ENCODE assay signal across 11 cellular contexts in the genomic region with DNA sequence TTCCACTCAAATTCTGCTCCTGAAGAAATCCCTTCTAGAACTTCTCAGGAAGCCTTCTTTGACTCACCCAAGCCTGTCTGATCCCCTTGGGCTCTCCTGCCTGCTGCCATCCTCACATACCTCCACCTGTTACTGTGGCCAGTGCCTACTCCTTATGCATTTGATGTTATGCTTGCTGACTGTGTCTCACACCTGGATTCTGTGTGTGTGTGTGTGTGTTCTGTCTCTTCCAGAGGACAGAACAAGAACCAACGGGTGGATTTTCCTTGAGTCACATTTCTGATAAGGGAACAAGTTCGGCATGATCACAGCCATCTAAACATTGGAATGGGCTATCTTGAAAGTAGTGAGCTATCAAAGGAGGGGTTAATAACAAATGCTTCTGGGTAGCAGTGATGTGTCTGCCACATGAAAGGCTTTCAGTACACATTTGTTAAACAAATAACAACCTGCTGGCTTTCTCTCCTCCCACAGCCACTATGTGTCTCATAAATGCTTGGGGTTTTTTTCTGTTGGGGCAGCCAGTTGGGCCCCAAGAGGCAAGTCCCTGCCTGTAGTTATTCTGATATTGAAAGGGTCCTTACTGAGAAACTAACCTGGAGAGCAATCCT. TPM values are rescaled to one million over a fixed set of nuclear protein-coding genes. Genes with fewer than 3 reads are reported as not detected.
DNase-seq lines count a peak whose midpoint lies in the region; ATAC-seq and TF ChIP-seq lines count a peak whose summit lies in the region.
"Had no signal": no experiment of that assay in that cellular context is flagged by ENCODE, and none has a peak within 500 bp of the region (broad histone marks: within the 10 kb centered on the region; RNA-seq: fewer than 3 reads in every experiment).

No MANE protein-coding gene starts in this region.

- H3K27ac ChIP-seq in RWPE2 (ENCODE audit: poor library complexity, severe bottlenecking): no peak overlapping the region
- H3K27ac ChIP-seq: brain microvascular endothelial cell had no signal

- H3K4me1 ChIP-seq in RWPE2 (ENCODE audit: insufficient read depth, poor library complexity, severe bottlenecking): peaks cover 10% of the 10 kb centered on the region

- TF ChIP-seq POLR2A in lower leg skin (IDR thresholded peaks at IDR 0.05): no peak

- H3K4me3 ChIP-seq in H7 (ENCODE audit: insufficient read depth, low read depth, low read length) (no peak overlapping the region), RWPE2 (ENCODE audit: severe bottlenecking) (no peak overlapping the region), lower leg skin (ENCODE audit: low read depth, poor library complexity, severe bottlenecking) (no peak overlapping the region)

- H3K4me1 Mint-ChIP-seq in nephron progenitor cell: peaks cover 33% of the 10 kb centered on the region
- peaks cover 0 to 3% of the 10 kb centered on the region in 2 donors for H3K4me1 Mint-ChIP-seq in effector memory CD8-positive, alpha-beta T cell (ENCODE audit: low read depth in 2 of 2)

- H3K36me3 ChIP-seq in H7 (replicated peaks; ENCODE audit: control insufficient read depth, insufficient read depth, low read length) (no peaks in the 10 kb centered on the region), RWPE2 (ENCODE audit: low read depth) (no peaks in the 10 kb centered on the region)
- H3K36me3 ChIP-seq: brain microvascular endothelial cell had no signal

- in situ Hi-C loops in GM13976 (cut with MboI; ENCODE audit: low sequenced_read_pairs, unreplicated experiment): loop anchor here (25.0 kb wide), 1 partner anchor 226 kb away; the partner anchor contains the start of gene SHISA4

- peaks cover 5% of the 10 kb centered on the region for H3K27me3 Mint-ChIP-seq in nephron progenitor cell (ENCODE audit: low read depth, poor library complexity)
- H3K27me3 Mint-ChIP-seq in effector memory CD8-positive, alpha-beta T cell: peaks cover 0 to 16% of the 10 kb centered on the region in 2 donors

- ATAC-seq in RWPE2 (ENCODE audit: low read depth) (peak; percentile 16; the same call in 2 of the 3 replicates), GM19324 (IDR thresholded peaks at IDR 0.05; ENCODE audit: low FRiP score, unreplicated experiment) (no peak)
- no peak for ATAC-seq in effector memory CD8-positive, alpha-beta T cell (replicated peaks)

- TF ChIP-seq CTCF in GM13976 (IDR thresholded peaks at IDR 0.05; ENCODE audit: borderline replicate concordance, control extremely low read depth, extremely low read depth, insufficient read depth, missing control alignments) (no peak), RWPE2 (IDR thresholded peaks at IDR 0.05; ENCODE audit: poor library complexity, severe bottlenecking) (no peak), nephron progenitor cell (IDR thresholded peaks at IDR 0.05) (no peak), lower leg skin (IDR thresholded peaks at IDR 0.05) (no peak)

- H3K27me3 ChIP-seq in H7 (ENCODE audit: control insufficient read depth, insufficient read depth, low read length): no peaks in the 10 kb centered on the region
- no peaks in the 10 kb centered on the region for H3K27me3 ChIP-seq in RWPE2 (ENCODE audit: insufficient read depth, poor library complexity, severe bottlenecking)
- H3K27me3 ChIP-seq: brain microvascular endothelial cell had no signal

- DNase-seq in GM13976 (ENCODE audit: low spot score) (peak; percentile 72), H7 (peak; percentile 8), RWPE2 (ENCODE audit: low spot score) (no peak), nephron progenitor cell (no peak), lower leg skin (ENCODE audit: low spot score in 2 of 2) (no peak)
- no peak for DNase-seq in stimulated activated CD4-positive, alpha-beta T cell treated with anti-CD3 and anti-CD28 coated beads, Interleukin-2, amount 100 ng/mL, for 24 hours
- DNase-seq in effector memory CD8-positive, alpha-beta T cell: no peak
- DNase-seq: brain microvascular endothelial cell had no signal

- H3K27ac Mint-ChIP-seq in nephron progenitor cell: peak overlapping the region; percentile 70
- H3K27ac Mint-ChIP-seq in effector memory CD8-positive, alpha-beta T cell: no peak overlapping the region

- H3K9me3 ChIP-seq in RWPE2 (ENCODE audit: severe bottlenecking): no peaks in the 10 kb centered on the region

- H3K9me3 Mint-ChIP-seq in nephron progenitor cell: no peaks in the 10 kb centered on the region
- H3K9me3 Mint-ChIP-seq in effector memory CD8-positive, alpha-beta T cell: no peaks in the 10 kb centered on the region

- 49 to 52% methylated on average over 2 of the region's 2 CpGs for WGBS in lower leg skin, 2 donors

- intact Hi-C loops in lower leg skin (cut with DNase I; ENCODE audit: low total_unique reads): no loop called here

- no peak overlapping the region for H3K4me3 Mint-ChIP-seq in nephron progenitor cell
- no peak overlapping the region for H3K4me3 Mint-ChIP-seq in effector memory CD8-positive, alpha-beta T cell

- H3K36me3 Mint-ChIP-seq in nephron progenitor cell (ENCODE audit: low read depth): no peaks in the 10 kb centered on the region
- H3K36me3 Mint-ChIP-seq in effector memory CD8-positive, alpha-beta T cell (ENCODE audit: insufficient read depth): no peaks in the 10 kb centered on the region

RNA-seq across cellular contexts. Expression of gene GPR37L1, which starts 8.9 kb away (rescaled TPM):
- under 0.01 TPM in 1 of 2 replicates, not detected in the other for total RNA-seq in H7 (2014; rRNA removed; shearing (Covaris generic))
- total RNA-seq in lower leg skin: under 1 TPM in 2 of 4 donors, not detected in 2; 0.02 to 0.06 TPM
- total RNA-seq: fibroblast of lung, pulmonary artery endothelial cell had no signal

RNA-seq across cellular contexts. Expression of gene ARL8A, which starts 30.7 kb away (rescaled TPM):
- 50.3 and 55.1 TPM in 2 replicates for total RNA-seq in H7 (2014; rRNA removed; shearing (Covaris generic))
- total RNA-seq in lower leg skin: 10 to 100 TPM; 36.5 to 68.4 (median 41.3) TPM

RNA-seq across cellular contexts. Expression of gene PTPN7, which starts 46.6 kb away (rescaled TPM):
- 0.24 and 0.55 TPM in 2 replicates for total RNA-seq in H7 (2014; rRNA removed; shearing (Covaris generic))
- total RNA-seq in lower leg skin: 1 to 10 TPM; 1.6 to 2.4 (median 2.2) TPM
- total RNA-seq: fibroblast of lung had no signal

Comparison
In these comparisons a context has a peak if more than half of its experiments do, and no peak if none do; other contexts are left out.
1. DNase-seq: peak in GM13976 (single experiment) and H7 (single experiment); none in RWPE2 (single experiment), nephron progenitor cell (single experiment), lower leg skin (0 of 2), stimulated activated CD4-positive, alpha-beta T cell treated with anti-CD3 and anti-CD28 coated beads, Interleukin-2, amount 100 ng/mL, for 24 hours (0 of 2) and effector memory CD8-positive, alpha-beta T cell (0 of 3).